Comparison of ENCODE assay signal across 27 cellular contexts in the genomic region with DNA sequence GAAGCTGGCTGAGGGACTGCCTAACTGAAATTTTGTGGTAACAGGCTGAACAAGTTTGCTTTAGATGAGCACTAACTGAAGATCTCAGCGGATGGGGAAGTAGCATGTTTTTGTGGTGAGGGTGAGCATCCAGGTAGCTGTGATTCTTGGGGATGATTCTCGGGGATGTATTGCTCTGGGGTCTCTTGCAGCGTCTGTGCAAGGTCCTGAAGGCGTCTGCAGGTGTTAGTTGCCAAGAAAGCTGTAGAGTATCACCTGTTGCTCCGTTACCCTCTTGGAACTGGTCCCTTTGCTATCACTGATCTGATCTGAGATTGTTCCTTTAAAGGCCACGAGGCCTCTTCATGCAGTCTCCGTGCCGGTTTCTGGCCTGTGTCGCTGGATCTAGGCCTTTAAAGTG. TPM values are rescaled to one million over a fixed set of nuclear protein-coding genes. Genes with fewer than 3 reads are reported as not detected.
DNase-seq lines count a peak whose midpoint lies in the region; ATAC-seq and TF ChIP-seq lines count a peak whose summit lies in the region.
"Had no signal": no experiment of that assay in that cellular context is flagged by ENCODE, and none has a peak within 500 bp of the region (broad histone marks: within the 10 kb centered on the region; RNA-seq: fewer than 3 reads in every experiment).

No MANE protein-coding gene starts in this region.

- H3K9me3 Mint-ChIP-seq in activated naive CD8-positive, alpha-beta T cell (ENCODE audit: low read depth) = no peaks in the 10 kb centered on the region
- no peaks in the 10 kb centered on the region for H3K9me3 Mint-ChIP-seq in activated naive CD8-positive, alpha-beta T cell treated with anti-CD3 and anti-CD28 coated beads for 36 hours
- no peaks in the 10 kb centered on the region for H3K9me3 Mint-ChIP-seq in type B pancreatic cell
- H3K9me3 Mint-ChIP-seq: CD4-positive, alpha-beta T cell; IgD-negative memory B cell had no signal

- peak overlapping the region; percentile 9 for H3K4me3 Mint-ChIP-seq in activated naive CD8-positive, alpha-beta T cell
- no peak overlapping the region for H3K4me3 Mint-ChIP-seq in activated naive CD8-positive, alpha-beta T cell treated with anti-CD3 and anti-CD28 coated beads for 36 hours
- peak overlapping the region; percentile 21 for H3K4me3 Mint-ChIP-seq in type B pancreatic cell
- H3K4me3 Mint-ChIP-seq: CD4-positive, alpha-beta T cell had no signal

- TF ChIP-seq CTCF in HEK293 (tag by site-specific recombination; IDR thresholded peaks at IDR 0.05) (no peak), VCaP (conservative IDR thresholded peaks at IDR 0.05) (no peak), type B pancreatic cell (conservative IDR thresholded peaks at IDR 0.05) (no peak)

- H3K4me1 Mint-ChIP-seq in activated naive CD8-positive, alpha-beta T cell (ENCODE audit: low read depth) = peaks cover 67% of the 10 kb centered on the region
- H3K4me1 Mint-ChIP-seq in activated naive CD8-positive, alpha-beta T cell treated with anti-CD3 and anti-CD28 coated beads for 36 hours = peaks cover 41% of the 10 kb centered on the region
- peaks cover 15% of the 10 kb centered on the region for H3K4me1 Mint-ChIP-seq in type B pancreatic cell (ENCODE audit: unreplicated experiment)

- POLR2A ChIA-PET in HEK293 (lab: Yijun Ruan, JAX) = no interaction called here

- H3K4me1 ChIP-seq in HEK293 (ENCODE audit: control insufficient read depth, insufficient read depth, low read length) = peaks cover 5% of the 10 kb centered on the region

- no peak overlapping the region for H3K27ac ChIP-seq in HEK293 (ENCODE audit: extremely low read depth, low read depth, low read length)
- peak overlapping the region; percentile 97 for H3K27ac ChIP-seq in VCaP
- H3K27ac ChIP-seq: GM23248, PC-9, SJSA1 had no signal

- no peak for DNase-seq in activated naive CD8-positive, alpha-beta T cell treated with anti-CD3 and anti-CD28 coated beads for 36 hours
- DNase-seq in type B pancreatic cell (ENCODE audit: extremely low spot score, unreplicated experiment) = no peak
- DNase-seq in NCI-H510A treated with DMSO at 0.1 percent for 48 hours (lab: John Stamatoyannopoulos, UW) = no peak
- no peak for DNase-seq in NCI-H1105 treated with DMSO at 0.1 percent for 48 hours (lab: John Stamatoyannopoulos, UW)
- DNase-seq: CD4-positive, alpha-beta T cell; GM23248; H7; Karpas-422; NCI-H1092 treated with DMSO at 0.1 percent for 48 hours; NCI-H1436 treated with DMSO at 0.1 percent for 48 hours; NCI-H187 treated with DMSO at 0.1 percent for 48 hours; NCI-H2107; NCI-H446; NCI-H526; NCI-H82; NK-92 treated with Interleukin-12 subunit alpha and Interleukin-12 subunit beta, amount 100 ng/mL, for 24 hours; PC-9; Right ventricle myocardium superior; RPMI8226 had no signal

- H3K27me3 Mint-ChIP-seq in activated naive CD8-positive, alpha-beta T cell = no peaks in the 10 kb centered on the region
- H3K27me3 Mint-ChIP-seq in activated naive CD8-positive, alpha-beta T cell treated with anti-CD3 and anti-CD28 coated beads for 36 hours = no peaks in the 10 kb centered on the region
- H3K27me3 Mint-ChIP-seq in type B pancreatic cell = no peaks in the 10 kb centered on the region
- H3K27me3 Mint-ChIP-seq: CD4-positive, alpha-beta T cell; IgD-negative memory B cell had no signal

- H3K36me3 ChIP-seq in HEK293 (ENCODE audit: control insufficient read depth in 2 of 2, insufficient read depth in 1 of 2, low read length in 2 of 2) = peaks cover 19 to 86% of the 10 kb centered on the region in 2 experiments; a peak in 2 of 3 replicates

- H3K9me3 ChIP-seq in HEK293 (ENCODE audit: control insufficient read depth, insufficient read depth, low read depth, low read length) = no peaks in the 10 kb centered on the region
- H3K9me3 ChIP-seq: SJSA1 had no signal

- ATAC-seq in HG03045 (IDR thresholded peaks at IDR 0.05; ENCODE audit: unreplicated experiment) = no peak

- CTCF ChIA-PET in HEK293 (lab: Yijun Ruan, JAX) = no interaction called here

- no peak overlapping the region for H3K4me3 ChIP-seq in HEK293 (ENCODE audit: low read depth, low read length)
- H3K4me3 ChIP-seq: GM23248, PC-9, SJSA1 had no signal

- peaks cover 45% of the 10 kb centered on the region for H3K36me3 Mint-ChIP-seq in activated naive CD8-positive, alpha-beta T cell
- H3K36me3 Mint-ChIP-seq in activated naive CD8-positive, alpha-beta T cell treated with anti-CD3 and anti-CD28 coated beads for 36 hours = peaks cover 79% of the 10 kb centered on the region
- H3K36me3 Mint-ChIP-seq in type B pancreatic cell = peaks cover 81% of the 10 kb centered on the region

- no peak overlapping the region for H3K27ac Mint-ChIP-seq in activated naive CD8-positive, alpha-beta T cell
- H3K27ac Mint-ChIP-seq in activated naive CD8-positive, alpha-beta T cell treated with anti-CD3 and anti-CD28 coated beads for 36 hours = no peak overlapping the region
- peak overlapping the region; percentile 57 for H3K27ac Mint-ChIP-seq in type B pancreatic cell
- H3K27ac Mint-ChIP-seq: CD4-positive, alpha-beta T cell had no signal

TF ChIP-seq in HEK293, 187 proteins besides CTCF, POLR2A, EP300 and RAD21:
- TF ChIP-seq SCRT2 (tag by site-specific recombination; IDR thresholded peaks at IDR 0.05) = peak; percentile 87
- TF ChIP-seq ZNF416 (tag by site-specific recombination; IDR thresholded peaks at IDR 0.05) = no peak
- TF ChIP-seq SCRT1 (tag by site-specific recombination; IDR thresholded peaks at IDR 0.05; ENCODE audit: borderline replicate concordance) = peak; percentile 46; the same call in 1 of the 2 replicates

RNA-seq across cellular contexts. Expression of a gene that starts 6.0 kb away (rescaled TPM):
- 10 to 100 TPM; 43.7 to 47.4 TPM for total RNA-seq in activated naive CD8-positive, alpha-beta T cell treated with anti-CD3 and anti-CD28 coated beads for 36 hours
- 87.6 and 208 TPM in 2 replicates for total RNA-seq in type B pancreatic cell (ENCODE audit: low replicate concordance)

RNA-seq across cellular contexts. Expression of a gene that starts 34.3 kb away (rescaled TPM):
- not detected for total RNA-seq in activated naive CD8-positive, alpha-beta T cell treated with anti-CD3 and anti-CD28 coated beads for 36 hours
- total RNA-seq in type B pancreatic cell (ENCODE audit: low replicate concordance) = not detected in 2 replicates
- total RNA-seq: A172; CD4-positive, alpha-beta T cell; GM23248; H7; M059J; PC-9; Right ventricle myocardium superior; SJSA1 had no signal
